8 cellular contexts compared by ENCODE assay signal in the genomic region with DNA sequence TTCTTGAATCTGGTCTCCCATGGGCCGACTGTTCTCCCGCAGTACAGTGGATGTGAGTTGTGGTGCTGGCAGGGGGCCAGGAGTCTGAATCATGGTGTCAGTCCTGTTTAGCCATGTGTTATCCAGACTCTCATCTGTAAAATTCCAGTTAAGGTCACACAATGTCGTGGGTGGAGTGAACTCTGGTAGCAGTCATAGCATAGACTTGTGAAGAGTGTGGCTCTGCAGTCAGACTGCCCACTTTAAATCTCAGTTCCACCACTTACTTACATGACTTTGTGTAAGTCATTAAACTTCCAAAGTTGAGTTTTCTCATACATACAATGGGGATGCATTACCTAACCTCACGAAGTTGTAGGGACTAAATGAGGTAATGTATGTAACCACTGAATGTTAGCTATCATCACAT.
A peak's percentile ranks its signal among the peaks of the same experiment; 100 is the strongest.
DNase-seq lines count a peak whose midpoint lies in the region; ATAC-seq and TF ChIP-seq lines count a peak whose summit lies in the region.

No MANE protein-coding gene starts in this region.

- H3K4me1 ChIP-seq in fibroblast of lung (ENCODE audit: control insufficient read depth, extremely low read depth, insufficient read depth, low read length) (peaks cover 6% of the 10 kb centered on the region), ovary (ENCODE audit: insufficient read depth) (no peaks in the 10 kb centered on the region)

- no peak for TF ChIP-seq CTCF in fibroblast of lung (conservative IDR thresholded peaks at IDR 0.05 in 1 of 2, IDR thresholded peaks at IDR 0.05 in 1 of 2; ENCODE audit: low read depth in 1 of 2, low read length in 2 of 2)
- no peak for TF ChIP-seq CTCF in ovary (IDR thresholded peaks at IDR 0.05)

- intact Hi-C loops in ovary (cut with DNase I), result no loop called here

- no peaks in the 10 kb centered on the region for H3K27me3 ChIP-seq in fibroblast of lung (ENCODE audit: control insufficient read depth, insufficient read depth, low read length)
- H3K27me3 ChIP-seq in ovary, result no peaks in the 10 kb centered on the region

- TF ChIP-seq POLR2A in ovary (IDR thresholded peaks at IDR 0.05), result no peak

- H3K4me3 ChIP-seq in fibroblast of lung (replicated peaks in 1 of 4; ENCODE audit: control extremely low read depth in 1 of 4, insufficient read depth in 1 of 4, low read depth in 3 of 4, low read length in 4 of 4) (no peak overlapping the region), ovary (no peak overlapping the region)

- peak; percentile 89 for DNase-seq in GM04503 (ENCODE audit: low read depth)
- DNase-seq in OCI-M1 (lab: John Stamatoyannopoulos, UW), result peak; percentile 12
- DNase-seq in fibroblast of lung (ENCODE audit: low read depth in 2 of 2), result peak; percentile 90 to 99
- DNase-seq in ovary, result peak; percentile 34 to 72 (median 56)
- no peak for DNase-seq in activated T-cell treated with anti-CD3 and anti-CD28 coated beads, Interleukin-2, amount 50 U/mL, for 48 hours
- DNase-seq in germinal center (ENCODE audit: low spot score), result no peak

- no peak overlapping the region for H3K4me2 ChIP-seq in fibroblast of lung (ENCODE audit: extremely low read depth, insufficient read depth, low read length)

- no peaks in the 10 kb centered on the region for H3K9me3 ChIP-seq in fibroblast of lung (ENCODE audit: control insufficient read depth, insufficient read depth, low read depth, low read length)
- H3K9me3 ChIP-seq in ovary, result no peaks in the 10 kb centered on the region

- H3K36me3 ChIP-seq in fibroblast of lung (ENCODE audit: control insufficient read depth, insufficient read depth, low read length), result no peaks in the 10 kb centered on the region
- H3K36me3 ChIP-seq in ovary, result no peaks in the 10 kb centered on the region

- ATAC-seq in HG02884 (IDR thresholded peaks at IDR 0.05; ENCODE audit: unreplicated experiment) (no peak), HG03342 (IDR thresholded peaks at IDR 0.05; ENCODE audit: unreplicated experiment) (no peak)

- H3K27ac ChIP-seq in fibroblast of lung (ENCODE audit: insufficient read depth, low read length) (peak overlapping the region; percentile 54), ovary (no peak overlapping the region)

- no peaks in the 10 kb centered on the region for H4K20me1 ChIP-seq in fibroblast of lung (ENCODE audit: control insufficient read depth, extremely low read depth, insufficient read depth, low read length)

- no peaks in the 10 kb centered on the region for H3K79me2 ChIP-seq in fibroblast of lung (ENCODE audit: control insufficient read depth, insufficient read depth, low read length)

- TF ChIP-seq EP300 in ovary (IDR thresholded peaks at IDR 0.05), result no peak

- no peak overlapping the region for H2AFZ ChIP-seq in fibroblast of lung (ENCODE audit: low read length)

- WGBS in ovary, 3 donors, result 49 to 58% (median 55%) methylated on average over 4 of the region's 4 CpGs

- H3K9ac ChIP-seq in fibroblast of lung (ENCODE audit: insufficient read depth, low read length), result no peak overlapping the region

Comparison
In these comparisons a context has a peak if more than half of its experiments do, and no peak if none do; other contexts are left out.
1. DNase-seq: peak in GM04503 (single experiment), OCI-M1 (single experiment), fibroblast of lung (2 of 2) and ovary (5 of 5); none in activated T-cell treated with anti-CD3 and anti-CD28 coated beads, Interleukin-2, amount 50 U/mL, for 48 hours (0 of 2) and germinal center (single experiment).